ENCODE assay signal across 17 cellular contexts in the genomic region with DNA sequence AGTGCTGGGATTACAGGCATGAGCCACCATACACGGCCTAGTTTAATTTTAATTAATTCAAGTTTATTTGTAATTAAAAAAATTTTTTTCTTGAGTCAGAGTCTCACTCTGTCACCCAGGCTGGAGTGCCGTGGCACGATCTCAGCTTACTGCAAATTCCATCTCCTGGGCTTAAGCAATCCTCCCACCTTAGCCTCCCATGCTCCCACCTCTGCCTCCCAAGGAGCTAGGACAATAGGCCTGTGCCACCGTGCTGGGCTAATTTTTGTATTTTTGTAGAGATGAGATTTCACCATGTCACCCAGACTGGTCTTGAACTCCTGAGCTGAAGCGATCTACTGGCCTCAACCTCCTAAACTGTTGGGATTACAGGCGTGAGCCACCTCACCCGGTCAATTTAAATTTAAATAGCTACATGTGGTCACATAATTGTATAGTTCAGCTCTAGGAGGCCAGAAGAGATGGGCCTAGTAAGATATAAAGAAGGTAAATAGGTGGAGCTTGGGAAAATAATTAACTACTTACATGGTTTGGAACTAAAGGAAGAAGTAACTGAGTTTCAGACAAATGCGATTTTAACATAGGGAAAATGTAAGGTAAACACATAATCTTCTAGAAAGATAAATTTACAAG.
DNase-seq lines count a peak whose midpoint lies in the region; ATAC-seq, FAIRE-seq and TF ChIP-seq lines count a peak whose summit lies in the region.
"Had no signal": no experiment of that assay in that cellular context is flagged by ENCODE, and none has a peak within 500 bp of the region (broad histone marks: within the 10 kb centered on the region; RNA-seq: fewer than 3 reads in every experiment).

No MANE protein-coding gene starts in this region.

- no peak for FAIRE-seq in H1 (lab: Jason Lieb, UNC)
- FAIRE-seq: D721Med had no signal

- TF ChIP-seq POLR2A in H1 (IDR thresholded peaks at IDR 0.05; ENCODE audit: control extremely low read depth in 1 of 2, low read depth in 2 of 2, low read length in 2 of 2), result no peak

- CTCF ChIA-PET in H1 (lab: Charles Lee; ENCODE audit: partially characterized antibody), result interaction anchor here (0.6 to 1.7 kb wide), 5 partner anchors 8 to 225 kb away, joined by 3 to 4 read pairs (median 3); no protein-coding TSS in a partner anchor

- POLR2A ChIA-PET in H1 (lab: Charles Lee; ENCODE audit: partially characterized antibody), result interaction anchor here (0.8 kb wide), 1 partner anchor 219 kb away, joined by 3 read pairs; no protein-coding TSS in a partner anchor

- no peak for TF ChIP-seq EP300 in H1 (IDR thresholded peaks at IDR 0.05; ENCODE audit: borderline replicate concordance in 1 of 2, low read depth in 2 of 2, low read length in 2 of 2)

- H3K4me3 ChIP-seq in H1 (ENCODE audit: extremely low read depth in 1 of 4, insufficient read depth in 2 of 4, low read depth in 3 of 4, low read length in 4 of 4), result no peak overlapping the region
- no peak overlapping the region for H3K4me3 ChIP-seq in muscle layer of colon (ENCODE audit: low read depth in 1 of 2, low read length in 2 of 2)
- H3K4me3 ChIP-seq in tibial artery, result no peak overlapping the region
- H3K4me3 ChIP-seq: SJSA1 had no signal

- no peak for TF ChIP-seq RAD21 in H1 (IDR thresholded peaks at IDR 0.05 in 1 of 2, conservative IDR thresholded peaks at IDR 0.05 in 1 of 2; ENCODE audit: low read depth in 2 of 2, low read length in 2 of 2)

- H3K23me2 ChIP-seq in H1 (ENCODE audit: low read depth, low read length), result no peaks in the 10 kb centered on the region

- H2AFZ ChIP-seq in H1 (ENCODE audit: low read length), result no peak overlapping the region

- no peak overlapping the region for H2AK5ac ChIP-seq in H1 (ENCODE audit: low read depth, low read length)

- H3K56ac ChIP-seq in H1 (replicated peaks; ENCODE audit: insufficient read length, low read depth, low read length), result no peak overlapping the region

- H3K14ac ChIP-seq in H1 (ENCODE audit: insufficient read length), result no peak overlapping the region

- no peak for ATAC-seq in Right ventricle myocardium inferior

- H4K91ac ChIP-seq in H1 (replicated peaks; ENCODE audit: insufficient read length, low read length), result no peak overlapping the region

- H2BK15ac ChIP-seq in H1 (ENCODE audit: low read length), result peak overlapping the region; percentile 53; the same call in 1 of the 2 replicates

- H3K27me3 ChIP-seq in H1 (replicated peaks in 1 of 4; ENCODE audit: control insufficient read depth in 3 of 4, extremely low read depth in 1 of 4, insufficient read depth in 3 of 4, low read length in 3 of 4) (no peaks in the 10 kb centered on the region), muscle layer of colon (ENCODE audit: control insufficient read depth in 1 of 2, insufficient read depth in 2 of 2, low read length in 2 of 2) (no peaks in the 10 kb centered on the region), tibial artery (no peaks in the 10 kb centered on the region)
- H3K27me3 ChIP-seq: BE2C, SJSA1 had no signal

- no peaks in the 10 kb centered on the region for H3K9me3 ChIP-seq in H1 (ENCODE audit: insufficient read depth in 2 of 2, low read depth in 1 of 2, low read length in 1 of 2)
- H3K9me3 ChIP-seq in muscle layer of colon (ENCODE audit: low read length), result no peaks in the 10 kb centered on the region
- no peaks in the 10 kb centered on the region for H3K9me3 ChIP-seq in tibial artery
- H3K9me3 ChIP-seq: BE2C, SJSA1 had no signal

- H3K9ac ChIP-seq in H1 (replicated peaks in 1 of 4; ENCODE audit: extremely low read depth in 1 of 4, low read depth in 3 of 4, low read length in 3 of 4) (no peak overlapping the region; a peak in 1 of 7 replicates), muscle layer of colon (ENCODE audit: low read length) (no peak overlapping the region)

- H3K79me1 ChIP-seq in H1 (ENCODE audit: low read depth, low read length), result no peaks in the 10 kb centered on the region

- H2BK120ac ChIP-seq in H1 (replicated peaks; ENCODE audit: low read depth, low read length), result no peak overlapping the region

- DNase-seq in NCI-H69 (lab: John Stamatoyannopoulos, UW) (peak; percentile 38), H1 (ENCODE audit: low read depth in 1 of 2, low spot score in 2 of 2) (no peak), tibial artery (no peak), NCI-H748 (lab: John Stamatoyannopoulos, UW; ENCODE audit: unreplicated experiment) (no peak), Right ventricle myocardium inferior (ENCODE audit: missing footprints) (no peak), DMS153 (lab: John Stamatoyannopoulos, UW) (no peak)
- no peak for DNase-seq in stimulated activated CD8-positive, alpha-beta memory T cell treated with anti-CD3 and anti-CD28 coated beads, Interleukin-4, amount 100 ng/mL, for 48 hours
- DNase-seq: BE2C, GF-D8, Karpas-422, NCI-H1105 treated with DMSO at 0.1 percent for 48 hours, NCI-H1930, NCI-H2171, RPMI8226 had no signal

- H3K4me1 ChIP-seq in H1 (replicated peaks in 1 of 4; ENCODE audit: control insufficient read depth in 3 of 4, insufficient read depth in 4 of 4, low read length in 3 of 4) (no peaks in the 10 kb centered on the region; a peak in 1 of 7 replicates), muscle layer of colon (ENCODE audit: insufficient read depth, low read length) (peaks cover 73% of the 10 kb centered on the region), tibial artery (peaks cover 0 to 81% (median 45%) of the 10 kb centered on the region in 4 donors)
- H3K4me1 ChIP-seq: BE2C had no signal

- H4K5ac ChIP-seq in H1 (ENCODE audit: insufficient read length, low read depth, low read length), result no peak overlapping the region

- WGBS in H1 (ENCODE audit: extremely low coverage in 1 of 2, insufficient coverage in 1 of 2, insufficient read length in 1 of 2, insufficient replicate concordance in 2 of 2, low coverage in 1 of 2, low lambda C conversion rate in 2 of 2, missing lambda C conversion rate in 1 of 2), 2 experiments, result 89% methylated on average over 8 of the region's 8 CpGs; no CpG with 5 or more reads in 1 of the 2 experiments

- intact Hi-C loops in tibial artery (cut with DNase I; ENCODE audit: low total_unique reads), result no loop called here
- intact Hi-C loops in Right ventricle myocardium inferior (cut with DNase I), result loop anchor here (5.0 to 10.0 kb wide), 2 partner anchors 170 to 217 kb away; no protein-coding TSS in a partner anchor

- no peaks in the 10 kb centered on the region for H3K79me2 ChIP-seq in H1 (ENCODE audit: control insufficient read depth in 1 of 2, insufficient read depth in 2 of 2, low read length in 2 of 2)

- H2BK20ac ChIP-seq in H1 (ENCODE audit: low read length), result no peak overlapping the region

- TF ChIP-seq CTCF in H1 (IDR thresholded peaks at IDR 0.05; ENCODE audit: control extremely low read depth in 1 of 3, insufficient read depth in 1 of 3, low read depth in 1 of 3, low read length in 3 of 3) (no peak), tibial artery (IDR thresholded peaks at IDR 0.05) (no peak)

- H3K4ac ChIP-seq in H1 (replicated peaks; ENCODE audit: insufficient read length, low read depth, low read length), result no peak overlapping the region

- no peak overlapping the region for H4K8ac ChIP-seq in H1 (ENCODE audit: extremely low read depth, insufficient read depth, low read length)

- H3K36me3 ChIP-seq in H1 (ENCODE audit: control insufficient read depth in 2 of 4, insufficient read depth in 4 of 4, low read length in 3 of 4), result no peaks in the 10 kb centered on the region
- H3K36me3 ChIP-seq in muscle layer of colon (ENCODE audit: insufficient read depth, low read length), result no peaks in the 10 kb centered on the region
- no peaks in the 10 kb centered on the region for H3K36me3 ChIP-seq in tibial artery
- H3K36me3 ChIP-seq: BE2C, SJSA1 had no signal

- H3K23ac ChIP-seq in H1 (ENCODE audit: insufficient read length), result no peak overlapping the region

- H3K27ac ChIP-seq in H1 (ENCODE audit: low read depth, low read length) (no peak overlapping the region), muscle layer of colon (ENCODE audit: low read depth, low read length) (peak overlapping the region; percentile 16), tibial artery (peak overlapping the region; percentile 57 to 78)
- H3K27ac ChIP-seq: SJSA1 had no signal

- no peak overlapping the region for H3K4me2 ChIP-seq in H1 (ENCODE audit: insufficient read depth in 1 of 2, low read depth in 2 of 2, low read length in 2 of 2)

- H3K18ac ChIP-seq in H1 (ENCODE audit: extremely low read depth, low read length), result no peak overlapping the region

- H4K20me1 ChIP-seq in H1 (replicated peaks in 1 of 2; ENCODE audit: control insufficient read depth in 1 of 2, insufficient read depth in 2 of 2, low read length in 2 of 2), result no peaks in the 10 kb centered on the region

- H2BK5ac ChIP-seq in H1 (ENCODE audit: low read depth, low read length), result no peak overlapping the region

- no peak overlapping the region for H2BK12ac ChIP-seq in H1 (ENCODE audit: low read depth, low read length)

TF ChIP-seq in H1, 55 proteins besides CTCF, POLR2A, EP300 and RAD21 (continues in another document):
- TF ChIP-seq SIN3A (conservative IDR thresholded peaks at IDR 0.05 in 1 of 2, IDR thresholded peaks at IDR 0.05 in 1 of 2; ENCODE audit: low read depth in 1 of 2, low read length in 2 of 2) (no peak), JUND (IDR thresholded peaks at IDR 0.05; ENCODE audit: low read length) (no peak), ZNF274 (IDR thresholded peaks at IDR 0.05; ENCODE audit: borderline replicate concordance, extremely low read depth, low read length) (no peak), SAP30 (IDR thresholded peaks at IDR 0.05; ENCODE audit: insufficient read depth, insufficient replicate concordance, low read length) (no peak), TAF1 (IDR thresholded peaks at IDR 0.05; ENCODE audit: low read depth, low read length) (no peak)
